ENCODE assay signal across 18 cellular contexts in genomic region chr5:168307022-168307421, GRCh38. TPM values are rescaled to one million over a fixed set of nuclear protein-coding genes. Genes with fewer than 3 reads are reported as not detected.
DNase-seq lines count a peak whose midpoint lies in the region; ATAC-seq, FAIRE-seq and TF ChIP-seq lines count a peak whose summit lies in the region.
"Had no signal": no experiment of that assay in that cellular context is flagged by ENCODE, and none has a peak within 500 bp of the region (broad histone marks: within the 10 kb centered on the region; RNA-seq: fewer than 3 reads in every experiment).

No MANE protein-coding gene starts in this region.

- 91% methylated on average over 6 of the region's 6 CpGs for WGBS in liver
- WGBS in right lobe of liver (ENCODE audit: insufficient coverage, low coverage, low lambda C conversion rate, missing lambda C conversion rate), result 82% methylated on average over 5 of the region's 6 CpGs

- H3K4me3 ChIP-seq in liver (ENCODE audit: low read depth in 1 of 3, low read length in 3 of 3) (no peak overlapping the region), right lobe of liver (no peak overlapping the region), upper lobe of right lung (no peak overlapping the region)
- H3K4me3 ChIP-seq: BLaER1, GM12878 had no signal

- TF ChIP-seq POLR2A in right lobe of liver (IDR thresholded peaks at IDR 0.05), result no peak

- no peak for FAIRE-seq in urothelium cell line (lab: Jason Lieb, UNC)
- FAIRE-seq: GM12878, GM18507, H1 had no signal

- H3K4me1 ChIP-seq in liver (ENCODE audit: control insufficient read depth in 4 of 4, insufficient read depth in 4 of 4, low read length in 3 of 4) (peaks cover 17 to 53% (median 52%) of the 10 kb centered on the region in 4 donors), right lobe of liver (peaks cover 0 to 47% (median 26%) of the 10 kb centered on the region in 4 donors), upper lobe of right lung (no peaks in the 10 kb centered on the region)
- H3K4me1 ChIP-seq: BLaER1 had no signal

- H3K36me3 ChIP-seq in liver (ENCODE audit: control insufficient read depth in 4 of 4, insufficient read depth in 3 of 4, low read depth in 1 of 4, low read length in 3 of 4) (peaks cover 0 to 1% (median 0%) of the 10 kb centered on the region in 4 donors), right lobe of liver (no peaks in the 10 kb centered on the region), upper lobe of right lung (no peaks in the 10 kb centered on the region)
- H3K36me3 ChIP-seq: BLaER1 had no signal

- no peaks in the 10 kb centered on the region for H3K9me3 ChIP-seq in liver (ENCODE audit: control insufficient read depth in 4 of 4, low read length in 3 of 4)
- no peaks in the 10 kb centered on the region for H3K9me3 ChIP-seq in right lobe of liver
- no peaks in the 10 kb centered on the region for H3K9me3 ChIP-seq in upper lobe of right lung
- H3K9me3 ChIP-seq: BLaER1 had no signal

- intact Hi-C loops in right lobe of liver (cut with DNase I), result no loop called here
- intact Hi-C loops in posterior vena cava (cut with DNase I), result no loop called here
- intact Hi-C loops in upper lobe of right lung (cut with DNase I), result no loop called here

- TF ChIP-seq CTCF in liver (IDR thresholded peaks at IDR 0.05; ENCODE audit: low read depth, low read length, missing input control) (no peak), right lobe of liver (IDR thresholded peaks at IDR 0.05) (no peak), upper lobe of right lung (IDR thresholded peaks at IDR 0.05) (no peak)

- peak overlapping the region; percentile 10 to 28 for H3K27ac ChIP-seq in liver (ENCODE audit: low read depth in 1 of 2, low read length in 2 of 2)
- peak overlapping the region in 1 of 3 donors; percentile 88 for H3K27ac ChIP-seq in right lobe of liver
- peak overlapping the region; percentile 36 for H3K27ac ChIP-seq in upper lobe of right lung
- H3K27ac ChIP-seq: 22Rv1, BLaER1 had no signal

- H3K27me3 ChIP-seq in liver (ENCODE audit: control insufficient read depth in 4 of 4, insufficient read depth in 4 of 4, low read length in 3 of 4) (no peaks in the 10 kb centered on the region), right lobe of liver (no peaks in the 10 kb centered on the region), upper lobe of right lung (no peaks in the 10 kb centered on the region)
- H3K27me3 ChIP-seq: BLaER1 had no signal

- no peak for ATAC-seq in right lobe of liver
- ATAC-seq in esophagus mucosa, result peak; percentile 75
- ATAC-seq in upper lobe of right lung, result no peak
- ATAC-seq in GM19035 (IDR thresholded peaks at IDR 0.05; ENCODE audit: unreplicated experiment), result no peak
- ATAC-seq: GM12878 had no signal

- TF ChIP-seq RAD21 in liver (IDR thresholded peaks at IDR 0.05), result no peak

- DNase-seq in right lobe of liver, result no peak
- DNase-seq in posterior vena cava (ENCODE audit: low spot score), result peak; percentile 6
- no peak for DNase-seq in upper lobe of right lung
- no peak for DNase-seq in urothelium cell line (ENCODE audit: low spot score)
- DNase-seq in stimulated activated CD4-positive, alpha-beta T cell treated with anti-CD3 and anti-CD28 coated beads, Interleukin-4, amount 100 ng/mL, for 24 hours, result no peak
- DNase-seq: AML-193; CD8-positive, alpha-beta memory T cell; DMS 273 treated with DMSO at 0.1 percent for 48 hours; HCEC 1CT; HFFc6 had no signal

- no peak overlapping the region for H3K9ac ChIP-seq in liver (ENCODE audit: low read depth in 1 of 2, low read length in 2 of 2)
- H3K9ac ChIP-seq: BLaER1 had no signal

TF ChIP-seq in liver, 16 proteins besides CTCF, POLR2A, EP300 and RAD21:
- no peak for TF ChIP-seq JUND (IDR thresholded peaks at IDR 0.05)

RNA-seq across cellular contexts. Expression of gene WWC1, which starts 15.6 kb away (rescaled TPM):
- 10 to 100 TPM in 1 of 2 donors, 1 to 10 TPM in 1; 5.9 to 25.1 TPM for total RNA-seq in liver
- polyA plus RNA-seq in liver, result 10 to 100 TPM in 1 of 2 donors, 1 to 10 TPM in 1; 6.2 to 23.3 TPM
- total RNA-seq in right lobe of liver, result 10 to 100 TPM in 5 of 6 experiments, 1 to 10 TPM in 1; 9.6 to 74.4 (median 23.5) TPM
- 18.5 TPM for total RNA-seq in esophagus mucosa
- total RNA-seq in posterior vena cava, result under 1 TPM; 0.33 to 0.97 TPM
- 94.2 TPM for total RNA-seq in upper lobe of right lung
